Comparison of ENCODE assay signal across 32 cellular contexts in the genomic region with DNA sequence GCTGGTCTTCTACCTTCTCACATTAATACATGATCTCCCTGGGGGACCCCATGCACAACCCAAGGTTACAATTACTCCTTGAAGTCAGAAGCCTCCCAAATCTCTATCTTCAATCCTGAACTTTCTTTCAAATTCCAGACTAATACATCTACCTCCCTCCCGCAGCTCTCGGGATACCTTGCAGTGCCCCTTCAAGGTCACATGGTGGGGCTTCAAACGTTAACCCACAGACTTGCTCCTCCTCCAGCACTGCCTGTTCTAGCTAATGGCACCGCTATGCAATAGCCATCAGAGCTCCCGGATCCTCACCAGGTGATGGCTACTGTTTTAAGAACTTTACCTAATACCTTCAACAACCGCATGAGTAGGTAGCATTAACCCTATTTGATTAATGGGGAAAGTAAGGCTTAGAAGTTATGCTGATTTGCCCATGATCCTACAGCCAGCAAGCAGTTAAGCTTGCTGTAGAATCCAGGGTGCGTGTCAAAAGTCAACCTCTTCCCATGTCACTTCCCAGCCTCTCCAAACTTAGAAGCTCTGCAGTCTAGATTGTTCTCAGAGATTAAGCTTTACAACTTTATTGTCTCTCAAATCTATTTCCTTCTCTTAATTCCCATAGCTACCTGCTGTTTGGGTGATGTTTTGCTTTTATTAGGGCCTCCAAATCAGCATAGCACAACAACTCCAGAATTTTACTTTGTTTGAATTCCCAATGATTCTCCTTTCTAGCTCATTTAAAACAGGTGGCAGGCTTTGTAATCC. TPM values are rescaled to one million over a fixed set of nuclear protein-coding genes. Genes with fewer than 3 reads are reported as not detected.
A peak's percentile ranks its signal among the peaks of the same experiment; 100 is the strongest.
DNase-seq lines count a peak whose midpoint lies in the region; ATAC-seq, FAIRE-seq and TF ChIP-seq lines count a peak whose summit lies in the region.
"Had no signal": no experiment of that assay in that cellular context is flagged by ENCODE, and none has a peak within 500 bp of the region (broad histone marks: within the 10 kb centered on the region; RNA-seq: fewer than 3 reads in every experiment).

No MANE protein-coding gene starts in this region.

- FAIRE-seq in small intestine (lab: Jason Lieb, UNC) = no peak
- FAIRE-seq: GM19239 had no signal

- H2BK15ac ChIP-seq in mesendoderm (replicated peaks; ENCODE audit: low read depth) = no peak overlapping the region

- no peak for TF ChIP-seq CTCF in LNCaP clone FGC (IDR thresholded peaks at IDR 0.05; ENCODE audit: control insufficient read depth, extremely low read depth, insufficient read depth)

- H3K27me3 ChIP-seq in ectodermal cell (ENCODE audit: control insufficient read depth, insufficient read depth, low read length, poor library complexity, severe bottlenecking) (peaks cover 54% of the 10 kb centered on the region), mesendoderm (ENCODE audit: insufficient read depth, low read length, poor library complexity) (peaks cover 41% of the 10 kb centered on the region), small intestine (ENCODE audit: control insufficient read depth in 2 of 2, insufficient read depth in 2 of 2, low read length in 2 of 2) (no peaks in the 10 kb centered on the region)
- H3K27me3 ChIP-seq: adrenal gland, brain microvascular endothelial cell, gastroesophageal sphincter, left lung, ovary, suprapubic skin had no signal

- H3K18ac ChIP-seq in mesendoderm (ENCODE audit: low read length) = no peak overlapping the region

- no peak overlapping the region for H3K23ac ChIP-seq in mesendoderm (ENCODE audit: low read length)

- DNase-seq in LNCaP clone FGC (ENCODE audit: low read depth) (peak; percentile 41), mesendoderm (peak; percentile 50), small intestine (peak; percentile 14), kidney glomerular epithelial cell (lab: John Stamatoyannopoulos, UW) (no peak), NCI-H2227 (lab: John Stamatoyannopoulos, UW; ENCODE audit: unreplicated experiment) (no peak)
- DNase-seq: ACHN; activated CD8-positive, alpha-beta T cell treated with anti-CD3 and anti-CD28 coated beads for 36 hours; activated naive CD4-positive, alpha-beta T cell treated with anti-CD3 and anti-CD28 coated beads, Interleukin-2, amount 10 ng/mL, durations not matched to agents 7 days and 5 days; CD8-positive, alpha-beta T cell; cerebellar nuclear complex; DMS 273 treated with DMSO at 0.1 percent for 48 hours; H7; KG1; left lung; MM.1S; naive thymus-derived CD4-positive, alpha-beta T cell; NCI-H1105 treated with DMSO at 0.1 percent for 48 hours; NCI-H1930; NCI-H2171 treated with DMSO at 0.1 percent for 48 hours; NCI-H510A treated with DMSO at 0.1 percent for 48 hours; NK-92 treated with Interleukin-12 subunit alpha and Interleukin-12 subunit beta, amount 100 ng/mL, for 24 hours; SK-N-SH; stimulated activated naive B cell treated with anti-CD40 and anti-IgM and Interleukin-4, amounts not matched to agents 10 μg/mL and 1 μg/mL and 100 μg/mL, for 72 hours had no signal

- no peak overlapping the region for H2BK5ac ChIP-seq in mesendoderm (ENCODE audit: low read length)

- no peak for ATAC-seq in HG03025 (IDR thresholded peaks at IDR 0.05; ENCODE audit: low FRiP score, unreplicated experiment)
- ATAC-seq: activated CD8-positive, alpha-beta T cell treated with anti-CD3 and anti-CD28 coated beads for 36 hours; activated T-helper 17 cell treated with anti-CD3 and anti-CD28 coated beads, Interleukin-2, amount 50 U/mL, for 72 hours; CD8-positive, alpha-beta T cell; naive thymus-derived CD4-positive, alpha-beta T cell; stimulated activated naive B cell treated with anti-CD40 and anti-IgM and Interleukin-4, amounts not matched to agents 10 μg/mL and 1 μg/mL and 100 μg/mL, for 72 hours had no signal

- no peak overlapping the region for H3K4me2 ChIP-seq in mesendoderm (ENCODE audit: low read length)
- H3K4me2 ChIP-seq: SK-N-SH had no signal

- no peak overlapping the region for H3K4ac ChIP-seq in mesendoderm (ENCODE audit: low read depth, low read length)

- H3K4me1 ChIP-seq in ectodermal cell (ENCODE audit: control insufficient read depth, insufficient read depth, low read length) = peaks cover 75% of the 10 kb centered on the region
- H3K4me1 ChIP-seq in mesendoderm (ENCODE audit: control insufficient read depth, low read depth, low read length) = peaks cover 33% of the 10 kb centered on the region
- H3K4me1 ChIP-seq in small intestine (ENCODE audit: control insufficient read depth in 2 of 2, insufficient read depth in 1 of 2, low read depth in 1 of 2, low read length in 1 of 2) = peaks cover 0 to 5% of the 10 kb centered on the region in 2 donors

- H4K5ac ChIP-seq in mesendoderm (ENCODE audit: low read length) = no peak overlapping the region

- no peak overlapping the region for H2AK5ac ChIP-seq in mesendoderm (ENCODE audit: low read length)

- H3K56ac ChIP-seq in mesendoderm (ENCODE audit: low read length) = no peak overlapping the region

- H3K9me3 ChIP-seq in ectodermal cell (ENCODE audit: control insufficient read depth, low read length) (no peaks in the 10 kb centered on the region), small intestine (ENCODE audit: control insufficient read depth, low read depth) (no peaks in the 10 kb centered on the region)
- H3K9me3 ChIP-seq: adrenal gland, gastroesophageal sphincter, left lung, ovary, SK-N-SH, suprapubic skin had no signal

- no peak overlapping the region for H2BK120ac ChIP-seq in mesendoderm (ENCODE audit: low read depth, low read length)

- WGBS in ectodermal cell, 2 experiments = 21 to 34% methylated on average over 7 of the region's 7 CpGs
- WGBS in mesendoderm (ENCODE audit: extremely low coverage, insufficient coverage, low lambda C conversion rate) = no CpG with 5 or more reads among the region's 7 CpGs
- WGBS in small intestine, 3 donors = 67 to 84% (median 72%) methylated on average over 7 of the region's 7 CpGs

- no peak overlapping the region for H4K8ac ChIP-seq in mesendoderm (ENCODE audit: low read depth, low read length)

- H3K27ac ChIP-seq in ectodermal cell (ENCODE audit: insufficient read depth, low read depth, low read length, poor library complexity, severe bottlenecking) (peak overlapping the region; percentile 41), mesendoderm (ENCODE audit: low read depth, low read length) (no peak overlapping the region), small intestine (ENCODE audit: low read depth in 1 of 2, low read length in 1 of 2) (no peak overlapping the region)
- H3K27ac ChIP-seq: brain microvascular endothelial cell, gastroesophageal sphincter, ovary, suprapubic skin had no signal

- H3K79me1 ChIP-seq in mesendoderm (ENCODE audit: low read length) = no peaks in the 10 kb centered on the region

- no peaks in the 10 kb centered on the region for H3K79me2 ChIP-seq in mesendoderm (ENCODE audit: control insufficient read depth, insufficient read depth, low read length)

- H3K36me3 ChIP-seq in ectodermal cell (ENCODE audit: control insufficient read depth, insufficient read depth, low read length) = no peaks in the 10 kb centered on the region
- H3K36me3 ChIP-seq in mesendoderm (ENCODE audit: control insufficient read depth, insufficient read depth, low read length) = no peaks in the 10 kb centered on the region
- no peaks in the 10 kb centered on the region for H3K36me3 ChIP-seq in small intestine (ENCODE audit: control insufficient read depth in 2 of 2, insufficient read depth in 2 of 2, low read length in 2 of 2)
- H3K36me3 ChIP-seq: brain microvascular endothelial cell, ovary, suprapubic skin had no signal

- H3K9ac ChIP-seq in mesendoderm (ENCODE audit: low read length) = no peak overlapping the region
- H3K9ac ChIP-seq: SK-N-SH had no signal

- H3K4me3 ChIP-seq in LNCaP clone FGC (ENCODE audit: low read depth, low read length) = no peak overlapping the region
- H3K4me3 ChIP-seq in ectodermal cell (ENCODE audit: insufficient read depth, low read depth, low read length) = no peak overlapping the region
- no peak overlapping the region for H3K4me3 ChIP-seq in mesendoderm (ENCODE audit: low read length)
- no peak overlapping the region for H3K4me3 ChIP-seq in small intestine (ENCODE audit: low read depth in 1 of 2, low read length in 2 of 2)
- H3K4me3 ChIP-seq: adrenal gland, gastroesophageal sphincter, left lung, ovary, suprapubic skin had no signal

RNA-seq across cellular contexts. Expression of a gene that starts 44.7 kb away (rescaled TPM):
- polyA plus RNA-seq in ectodermal cell (2013, experiment 1 of 4) = 26.5 TPM
- 18.0 TPM for polyA plus RNA-seq in ectodermal cell (2013, experiment 2 of 4)
- 17.3 TPM for polyA plus RNA-seq in ectodermal cell (2013, experiment 3 of 4)
- 19.2 TPM for polyA plus RNA-seq in ectodermal cell (2013, experiment 4 of 4)
- 3.4 TPM for polyA plus RNA-seq in mesendoderm (2013, experiment 1 of 2)
- polyA plus RNA-seq in mesendoderm (2013, experiment 2 of 2) = 3.8 TPM
- polyA plus RNA-seq in small intestine = 1 to 10 TPM; 2.7 to 9.0 (median 2.9) TPM

Comparison
In these comparisons a context has a peak if more than half of its experiments do, and no peak if none do; other contexts are left out.
1. DNase-seq: peak in LNCaP clone FGC (single experiment), mesendoderm (single experiment) and small intestine (single experiment); none in kidney glomerular epithelial cell (single experiment) and NCI-H2227 (single experiment).